In genomic region chr20:20317195-20318113, GRCh38 we compare ENCODE assay signal across 11 cellular contexts. TPM values are rescaled to one million over a fixed set of nuclear protein-coding genes. Genes with fewer than 3 reads are reported as not detected.
DNase-seq lines count a peak whose midpoint lies in the region; ATAC-seq and TF ChIP-seq lines count a peak whose summit lies in the region.
"Had no signal": no experiment of that assay in that cellular context is flagged by ENCODE, and none has a peak within 500 bp of the region (broad histone marks: within the 10 kb centered on the region; RNA-seq: fewer than 3 reads in every experiment).

No MANE protein-coding gene starts in this region.

- ATAC-seq in GM18505 (IDR thresholded peaks at IDR 0.05; ENCODE audit: unreplicated experiment): peak; percentile 88
- peak; percentile 93 for ATAC-seq in GM21723 (IDR thresholded peaks at IDR 0.05; ENCODE audit: unreplicated experiment)
- peak; percentile 85 for ATAC-seq in HG03575 (IDR thresholded peaks at IDR 0.05; ENCODE audit: extremely low read depth, insufficient number of reproducible peaks, low FRiP score, unreplicated experiment)
- peak; percentile 36 to 80 (median 72) for ATAC-seq in heart left ventricle
- no peak for ATAC-seq in activated CD4-positive, CD25-positive, alpha-beta regulatory T cell treated with anti-CD3 and anti-CD28 coated beads, Interleukin-2, amount 50 U/mL, for 24 hours
- ATAC-seq: activated T-cell treated with anti-CD3 and anti-CD28 coated beads, Interleukin-2, amount 50 U/mL, for 4 hours had no signal

- no peaks in the 10 kb centered on the region for H3K27me3 ChIP-seq in heart left ventricle
- H3K27me3 ChIP-seq: MG63 had no signal

- intact Hi-C loops in heart left ventricle (cut with DNase I): no loop called here

- H3K27ac ChIP-seq in heart left ventricle: peak overlapping the region in 1 of 12 donors; percentile 51
- H3K27ac ChIP-seq: parathyroid adenoma had no signal

- peaks cover 0 to 7% (median 0%) of the 10 kb centered on the region in 12 donors for H3K9me3 ChIP-seq in heart left ventricle
- H3K9me3 ChIP-seq: MG63 had no signal

- H3K36me3 ChIP-seq in heart left ventricle: no peaks in the 10 kb centered on the region
- H3K36me3 ChIP-seq: MG63 had no signal

- TF ChIP-seq POLR2A in GM18505 (IDR thresholded peaks at IDR 0.05; ENCODE audit: borderline replicate concordance, extremely low read depth, insufficient read depth, insufficient read length): no peak
- no peak for TF ChIP-seq POLR2A in heart left ventricle (IDR thresholded peaks at IDR 0.05)

- DNase-seq in heart left ventricle (peak in 1 of 5 donors; percentile 40), A172 (ENCODE audit: low spot score) (no peak), cerebellum (ENCODE audit: low spot score) (no peak), RKO (ENCODE audit: low spot score) (no peak)
- DNase-seq: activated T-cell treated with anti-CD3 and anti-CD28 coated beads, Interleukin-2, amount 50 U/mL, for 4 hours; MG63 had no signal

- 55 to 65% (median 58%) methylated on average over 15 to 17 of the region's 17 CpGs for WGBS in heart left ventricle, 4 donors

- no peak overlapping the region for H3K4me3 ChIP-seq in heart left ventricle
- H3K4me3 ChIP-seq: MG63 had no signal

- H3K4me1 ChIP-seq in heart left ventricle: peaks cover 0 to 17% (median 0%) of the 10 kb centered on the region in 12 donors
- H3K4me1 ChIP-seq: parathyroid adenoma had no signal

- TF ChIP-seq CTCF in heart left ventricle (IDR thresholded peaks at IDR 0.05): no peak

RNA-seq across cellular contexts. Expression of gene INSM1, which starts 50.5 kb away (rescaled TPM):
- total RNA-seq in heart left ventricle (under 1 TPM in 1 of 9 donors, not detected in 8; 0.08 TPM), cerebellum (32.0 TPM)
- not detected for polyA plus RNA-seq in heart left ventricle
- total RNA-seq in A172 (2014; rRNA removed; shearing (Covaris generic)): not detected in 2 replicates

Comparison
In these comparisons a context has a peak if more than half of its experiments do, and no peak if none do; other contexts are left out.
1. ATAC-seq: peak in GM18505 (single experiment), GM21723 (single experiment), HG03575 (single experiment) and heart left ventricle (4 of 4); none in activated CD4-positive, CD25-positive, alpha-beta regulatory T cell treated with anti-CD3 and anti-CD28 coated beads, Interleukin-2, amount 50 U/mL, for 24 hours (0 of 2).
2. RNA of gene INSM1, which starts 50.5 kb away (total RNA-seq): 32.0 TPM in cerebellum (single experiment); 0.08 TPM in heart left ventricle and not detected in A172; every median in the first group is over 10 times any median in the second.